In genomic region chr2:129381789-129382188, GRCh38 we compare ENCODE assay signal across 28 cellular contexts.
"Had no signal": no experiment of that assay in that cellular context is flagged by ENCODE, and none has a peak within 500 bp of the region (broad histone marks: within the 10 kb centered on the region; RNA-seq: fewer than 3 reads in every experiment).

No MANE protein-coding gene starts in this region.

- H3K36me3 ChIP-seq: colonic mucosa, esophagus muscularis mucosa, esophagus squamous epithelium, gastrocnemius medialis, gastroesophageal sphincter, heart left ventricle, heart right ventricle had no signal

- H3K79me2 ChIP-seq: hepatocyte had no signal

- H2AFZ ChIP-seq: hepatocyte had no signal

- ATAC-seq: effector memory CD8-positive, alpha-beta T cell; esophagus mucosa; foreskin keratinocyte; gastrocnemius medialis; gastroesophageal sphincter; heart left ventricle; heart right ventricle had no signal

- H3K9me3 ChIP-seq: colonic mucosa, gastrocnemius medialis had no signal

- H3K4me3 ChIP-seq: colonic mucosa, coronary artery, dorsolateral prefrontal cortex, esophagus muscularis mucosa, esophagus squamous epithelium, gastrocnemius medialis, gastroesophageal sphincter, heart left ventricle, heart right ventricle, hepatocyte had no signal

- H3K4me2 ChIP-seq: hepatocyte had no signal

- DNase-seq: colonic mucosa; cortex of kidney; dorsolateral prefrontal cortex; effector CD4-positive, alpha-beta T cell; effector CD8-positive, alpha-beta T cell; effector memory CD4-positive, alpha-beta T cell; effector memory CD8-positive, alpha-beta T cell; endodermal cell; erythroblast; esophagus squamous epithelium; foreskin fibroblast; foreskin keratinocyte; foreskin melanocyte; gastrocnemius medialis; glutamatergic neuron; head of caudate nucleus; heart left ventricle; heart right ventricle had no signal

- H3K27me3 ChIP-seq: colonic mucosa, dorsolateral prefrontal cortex, esophagus muscularis mucosa, esophagus squamous epithelium, foreskin keratinocyte, gastrocnemius medialis, gastroesophageal sphincter, heart left ventricle, hepatocyte had no signal

- H3K27ac ChIP-seq: colonic mucosa, coronary artery, dorsolateral prefrontal cortex, epithelial cell of prostate, esophagus muscularis mucosa, esophagus squamous epithelium, foreskin keratinocyte, gastrocnemius medialis, gastroesophageal sphincter, heart left ventricle, heart right ventricle, hepatocyte had no signal

- H3K4me1 ChIP-seq: colonic mucosa, esophagus muscularis mucosa, foreskin keratinocyte, gastrocnemius medialis, gastroesophageal sphincter, heart left ventricle, heart right ventricle had no signal

- FAIRE-seq: colon, endometrium, endothelial cell of umbilical vein, frontal cortex had no signal
